Comparison of ENCODE assay signal across 15 cellular contexts in the genomic region with DNA sequence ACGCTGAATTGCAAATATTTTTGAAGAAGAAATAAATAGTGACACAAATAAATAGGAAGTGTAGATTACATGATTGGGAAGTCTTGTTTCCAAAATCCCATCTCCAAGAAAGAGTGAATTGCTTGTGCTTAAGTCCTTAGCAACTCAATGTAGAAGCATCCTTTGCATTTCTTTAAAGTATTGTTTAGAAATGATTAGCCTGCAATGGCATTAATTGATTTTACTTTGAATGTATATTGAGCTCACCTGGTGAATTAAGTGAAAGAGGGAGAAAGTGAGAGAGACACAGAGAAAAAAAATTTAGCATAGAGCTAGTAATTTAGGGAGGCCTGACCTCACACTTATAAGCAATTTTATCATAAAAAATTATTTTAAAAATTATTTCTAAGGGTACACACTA. TPM values are rescaled to one million over a fixed set of nuclear protein-coding genes. Genes with fewer than 3 reads are reported as not detected.
A peak's percentile ranks its signal among the peaks of the same experiment; 100 is the strongest.
DNase-seq lines count a peak whose midpoint lies in the region; ATAC-seq and TF ChIP-seq lines count a peak whose summit lies in the region.
"Had no signal": no experiment of that assay in that cellular context is flagged by ENCODE, and none has a peak within 500 bp of the region (broad histone marks: within the 10 kb centered on the region; RNA-seq: fewer than 3 reads in every experiment).

No MANE protein-coding gene starts in this region.

- no peak overlapping the region for H3K4me3 Mint-ChIP-seq in endodermal cell
- H3K4me3 Mint-ChIP-seq in stimulated activated effector memory CD8-positive, alpha-beta T cell treated with anti-CD3 and anti-CD28 coated beads, Interleukin-12 subunit alpha, Interleukin-12 subunit beta, amount 100 ng/mL, for 72 hours, result no peak overlapping the region
- H3K4me3 Mint-ChIP-seq: B cell; CD8-positive, alpha-beta T cell; HFFc6 had no signal

- no peaks in the 10 kb centered on the region for H3K9me3 Mint-ChIP-seq in endodermal cell
- H3K9me3 Mint-ChIP-seq in stimulated activated effector memory CD8-positive, alpha-beta T cell treated with anti-CD3 and anti-CD28 coated beads, Interleukin-12 subunit alpha, Interleukin-12 subunit beta, amount 100 ng/mL, for 72 hours, result peaks cover 10% of the 10 kb centered on the region
- H3K9me3 Mint-ChIP-seq: CD8-positive, alpha-beta T cell had no signal

- H3K4me2 ChIP-seq in HCT116 (ENCODE audit: low read length), result no peak overlapping the region
- H3K4me2 ChIP-seq: BLaER1 treated with 17β-estradiol and CSF1 and Interleukin-3, amounts not matched to agents 10 nM and 100 nM; KMS-11 had no signal

- H3K9me3 ChIP-seq in HCT116 (ENCODE audit: control insufficient read depth in 1 of 2, insufficient read depth in 1 of 2, low read depth in 1 of 2, low read length in 2 of 2) (no peaks in the 10 kb centered on the region), NT2/D1 (ENCODE audit: insufficient read depth, low read length) (no peaks in the 10 kb centered on the region), endodermal cell (ENCODE audit: control insufficient read depth, low read length) (no peaks in the 10 kb centered on the region), iPS-20b (ENCODE audit: insufficient read depth, low read depth, low read length) (no peaks in the 10 kb centered on the region)
- H3K9me3 ChIP-seq: BLaER1 treated with 17β-estradiol and CSF1 and Interleukin-3, amounts not matched to agents 10 nM and 100 nM; HAP-1 had no signal

- H2AFZ ChIP-seq in HCT116 (ENCODE audit: low read depth, low read length, poor library complexity, severe bottlenecking), result peak overlapping the region; percentile 26

- H4K20me1 ChIP-seq in HCT116 (ENCODE audit: insufficient read depth), result no peaks in the 10 kb centered on the region
- H4K20me1 ChIP-seq: BLaER1 treated with 17β-estradiol and CSF1 and Interleukin-3, amounts not matched to agents 10 nM and 100 nM had no signal

- H3K27me3 ChIP-seq in HCT116 (ENCODE audit: insufficient read depth, low read length) (no peaks in the 10 kb centered on the region), NT2/D1 (ENCODE audit: insufficient read depth, insufficient read length) (no peaks in the 10 kb centered on the region), endodermal cell (ENCODE audit: control insufficient read depth, insufficient read depth, low read length, poor library complexity, severe bottlenecking) (no peaks in the 10 kb centered on the region), iPS-20b (ENCODE audit: insufficient read depth, low read length) (no peaks in the 10 kb centered on the region)
- H3K27me3 ChIP-seq: BLaER1 treated with 17β-estradiol and CSF1 and Interleukin-3, amounts not matched to agents 10 nM and 100 nM had no signal

- no peaks in the 10 kb centered on the region for H3K79me2 ChIP-seq in HCT116 (ENCODE audit: insufficient read depth, low read length)

- no peak overlapping the region for H3K4me3 ChIP-seq in HCT116 (replicated peaks in 1 of 2; ENCODE audit: low read depth in 1 of 2, low read length in 2 of 2)
- no peak overlapping the region for H3K4me3 ChIP-seq in NT2/D1 (ENCODE audit: insufficient read length, low read depth)
- no peak overlapping the region for H3K4me3 ChIP-seq in endodermal cell (ENCODE audit: low read length)
- peak overlapping the region; percentile 50 for H3K4me3 ChIP-seq in iPS-20b (ENCODE audit: low read length)
- H3K4me3 ChIP-seq: BLaER1 treated with 17β-estradiol and CSF1 and Interleukin-3, amounts not matched to agents 10 nM and 100 nM; HAP-1 had no signal

- H3K4me1 ChIP-seq in HCT116 (ENCODE audit: control insufficient read depth in 1 of 2, insufficient read depth in 2 of 2, low read length in 2 of 2) (no peaks in the 10 kb centered on the region), NT2/D1 (ENCODE audit: insufficient read depth, insufficient read length) (no peaks in the 10 kb centered on the region), endodermal cell (ENCODE audit: control insufficient read depth, insufficient read depth, low read length) (no peaks in the 10 kb centered on the region), iPS-20b (ENCODE audit: insufficient read depth, low read length) (peaks cover 19% of the 10 kb centered on the region; the same call in 1 of the 2 replicates)
- H3K4me1 ChIP-seq: BLaER1 treated with 17β-estradiol and CSF1 and Interleukin-3, amounts not matched to agents 10 nM and 100 nM; HAP-1 had no signal

- no peak overlapping the region for H3K9ac ChIP-seq in HCT116 (ENCODE audit: low read length)
- no peak overlapping the region for H3K9ac ChIP-seq in NT2/D1 (ENCODE audit: insufficient read length, low read depth)
- no peak overlapping the region for H3K9ac ChIP-seq in endodermal cell (ENCODE audit: extremely low read depth, low read length, poor library complexity, severe bottlenecking)
- no peak overlapping the region; the same call in 1 of the 2 replicates for H3K9ac ChIP-seq in iPS-20b (ENCODE audit: low read depth, low read length)
- H3K9ac ChIP-seq: BLaER1 treated with 17β-estradiol and CSF1 and Interleukin-3, amounts not matched to agents 10 nM and 100 nM; KMS-11 had no signal

- no peaks in the 10 kb centered on the region for H3K4me1 Mint-ChIP-seq in endodermal cell
- H3K4me1 Mint-ChIP-seq in stimulated activated effector memory CD8-positive, alpha-beta T cell treated with anti-CD3 and anti-CD28 coated beads, Interleukin-12 subunit alpha, Interleukin-12 subunit beta, amount 100 ng/mL, for 72 hours, result no peaks in the 10 kb centered on the region
- H3K4me1 Mint-ChIP-seq: B cell had no signal

- intact Hi-C loops in HCT116 (cut with micrococcal nuclease), result no loop called here

- DNase-seq in HCT116 (ENCODE audit: low read depth, low spot score) (no peak), NT2/D1 (ENCODE audit: low read depth, low spot score) (peak; percentile 28), endodermal cell (no peak), NCI-H1436 treated with DMSO at 0.1 percent for 48 hours (lab: John Stamatoyannopoulos, UW) (no peak)
- no peak for DNase-seq in stimulated activated effector memory CD8-positive, alpha-beta T cell treated with anti-CD3 and anti-CD28 coated beads, Interleukin-12 subunit alpha, Interleukin-12 subunit beta, amount 100 ng/mL, for 72 hours (ENCODE audit: low spot score in 2 of 2)
- DNase-seq: Calu3; CD8-positive, alpha-beta T cell; GOT3; HFFc6 had no signal

- no peaks in the 10 kb centered on the region for H3K9me2 ChIP-seq in HCT116 (ENCODE audit: insufficient read depth)

- H3K27ac ChIP-seq in HCT116 (ENCODE audit: low read depth, low read length) (no peak overlapping the region), endodermal cell (ENCODE audit: low read depth, low read length) (no peak overlapping the region), iPS-20b (ENCODE audit: low read length) (no peak overlapping the region)
- H3K27ac ChIP-seq: BLaER1 treated with 17β-estradiol and CSF1 and Interleukin-3, amounts not matched to agents 10 nM and 100 nM; KMS-11 had no signal

- TF ChIP-seq CTCF in HCT116 (IDR thresholded peaks at IDR 0.05 in 2 of 3, conservative IDR thresholded peaks at IDR 0.05 in 1 of 3; ENCODE audit: borderline replicate concordance in 1 of 3, insufficient read depth in 1 of 3, low read depth in 2 of 3, low read length in 2 of 3) (no peak), endodermal cell (conservative IDR thresholded peaks at IDR 0.05) (no peak)

- TF ChIP-seq RAD21 in HCT116 (IDR thresholded peaks at IDR 0.05; ENCODE audit: low read depth), result no peak

- CTCF ChIA-PET in HCT116 (lab: Charles Lee), result no interaction called here

- no peaks in the 10 kb centered on the region for H3K36me3 Mint-ChIP-seq in endodermal cell (ENCODE audit: low read depth)
- no peaks in the 10 kb centered on the region for H3K36me3 Mint-ChIP-seq in stimulated activated effector memory CD8-positive, alpha-beta T cell treated with anti-CD3 and anti-CD28 coated beads, Interleukin-12 subunit alpha, Interleukin-12 subunit beta, amount 100 ng/mL, for 72 hours
- H3K36me3 Mint-ChIP-seq: CD8-positive, alpha-beta T cell had no signal

- WGBS in endodermal cell (ENCODE audit: insufficient coverage in 1 of 2, insufficient read length in 1 of 2), 2 experiments, result 67% methylated on average over 1 of the region's 1 CpG; no CpG with 5 or more reads in 1 of the 2 experiments

- POLR2A ChIA-PET in HCT116 (lab: Charles Lee), result no interaction called here

- no TSS peak for BruUV-seq in HCT116 (replicated peaks; lab: Mats Ljungman, UMichigan)

- peak overlapping the region; percentile 15 for H3K27ac Mint-ChIP-seq in endodermal cell
- no peak overlapping the region for H3K27ac Mint-ChIP-seq in stimulated activated effector memory CD8-positive, alpha-beta T cell treated with anti-CD3 and anti-CD28 coated beads, Interleukin-12 subunit alpha, Interleukin-12 subunit beta, amount 100 ng/mL, for 72 hours
- H3K27ac Mint-ChIP-seq: B cell; CD8-positive, alpha-beta T cell; HFFc6 had no signal

- RAD21 ChIA-PET in HCT116 (lab: Charles Lee; ENCODE audit: low non-redundant PET in 1 of 2, low total read pairs in 2 of 2, uncharacterized antibody in 2 of 2, unreplicated experiment in 2 of 2), result no interaction called here

- ATAC-seq in HCT116 (no peak), HG03025 (IDR thresholded peaks at IDR 0.05; ENCODE audit: low FRiP score, unreplicated experiment) (no peak)
- no peak for ATAC-seq in stimulated activated effector memory CD8-positive, alpha-beta T cell treated with anti-CD3 and anti-CD28 coated beads, Interleukin-12 subunit alpha, Interleukin-12 subunit beta, amount 100 ng/mL, for 72 hours
- ATAC-seq: CD8-positive, alpha-beta T cell had no signal

- H3K36me3 ChIP-seq in HCT116 (ENCODE audit: control insufficient read depth in 1 of 2, insufficient read depth in 2 of 2, low read length in 2 of 2) (no peaks in the 10 kb centered on the region), NT2/D1 (ENCODE audit: insufficient read depth, insufficient read length, low read length) (no peaks in the 10 kb centered on the region), endodermal cell (ENCODE audit: control insufficient read depth, insufficient read depth, low read length) (no peaks in the 10 kb centered on the region), iPS-20b (ENCODE audit: insufficient read depth, low read depth, low read length) (no peaks in the 10 kb centered on the region)
- H3K36me3 ChIP-seq: BLaER1 treated with 17β-estradiol and CSF1 and Interleukin-3, amounts not matched to agents 10 nM and 100 nM; HAP-1 had no signal

- H3K27me3 Mint-ChIP-seq in endodermal cell (ENCODE audit: insufficient read depth), result no peaks in the 10 kb centered on the region
- H3K27me3 Mint-ChIP-seq: B cell had no signal

- no peak for TF ChIP-seq POLR2A in HCT116 (IDR thresholded peaks at IDR 0.05; ENCODE audit: borderline replicate concordance, extremely low read depth, insufficient read depth, insufficient read length)

RNA-seq across cellular contexts. Expression of gene PCLO, which starts 49.0 kb away (rescaled TPM):
- total RNA-seq in HCT116 (2021; ENCODE audit: unreplicated experiment) (2.4 TPM), endodermal cell (1 to 10 TPM; 3.2 to 4.2 TPM)
- 1.1 and 2.1 TPM in 2 replicates for polyA plus RNA-seq in HCT116 (2012)
- 3.5 TPM for polyA plus RNA-seq in endodermal cell (2013, experiment 1 of 2)
- polyA plus RNA-seq in endodermal cell (2013, experiment 2 of 2), result 3.5 TPM
- total RNA-seq: CD8-positive, alpha-beta T cell had no signal
